14 cellular contexts compared by ENCODE assay signal in the genomic region with DNA sequence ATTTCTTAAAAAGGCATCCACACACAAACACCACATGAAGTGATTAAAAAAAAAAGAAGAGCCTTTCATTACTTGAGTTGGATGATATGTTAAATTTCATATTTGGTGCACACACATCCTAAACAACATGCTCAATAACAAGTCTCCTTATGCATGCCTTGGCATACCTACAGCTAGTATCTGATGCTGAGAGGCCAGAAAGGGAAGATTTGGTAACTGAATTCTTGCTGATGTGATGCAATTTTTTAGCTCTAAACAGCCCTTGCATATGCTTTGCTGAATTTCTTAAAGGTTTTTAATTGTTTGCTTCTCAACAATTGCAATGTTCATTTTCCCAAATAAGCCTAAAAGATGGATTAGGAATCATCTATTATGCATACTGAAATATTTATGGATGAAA.
DNase-seq lines count a peak whose midpoint lies in the region; ATAC-seq lines count a peak whose summit lies in the region.
"Had no signal": no experiment of that assay in that cellular context is flagged by ENCODE, and none has a peak within 500 bp of the region (broad histone marks: within the 10 kb centered on the region; RNA-seq: fewer than 3 reads in every experiment).

No MANE protein-coding gene starts in this region.

- no peak overlapping the region for H3K27ac ChIP-seq in GM23248
- H3K27ac ChIP-seq: BLaER1 had no signal

- H3K36me3 ChIP-seq in GM23248 (ENCODE audit: low read depth) = no peaks in the 10 kb centered on the region
- no peaks in the 10 kb centered on the region for H3K36me3 ChIP-seq in adipocyte (ENCODE audit: control insufficient read depth, insufficient read depth, low read length, severe bottlenecking)
- H3K36me3 ChIP-seq: BLaER1 had no signal

- no peak for ATAC-seq in GM18873 (IDR thresholded peaks at IDR 0.05; ENCODE audit: low FRiP score, unreplicated experiment)

- H3K9me2 ChIP-seq in GM23248 (ENCODE audit: insufficient read depth) = no peaks in the 10 kb centered on the region

- H3K9me3 ChIP-seq in GM23248 (ENCODE audit: low read depth) (no peaks in the 10 kb centered on the region), adipocyte (ENCODE audit: control insufficient read depth, low read length) (no peaks in the 10 kb centered on the region)
- H3K9me3 ChIP-seq: BLaER1, Caco-2 had no signal

- DNase-seq in GM23248 (peak; percentile 39), adipocyte (ENCODE audit: low read depth) (peak; percentile 79), fibroblast of gingiva (ENCODE audit: low read depth) (peak; percentile 36), fibroblast of the conjunctiva (ENCODE audit: low read depth) (peak; percentile 16), iPS-NIHi7 (ENCODE audit: extremely low spot score) (no peak)
- no peak for DNase-seq in activated CD4-positive, alpha-beta T cell treated with anti-CD3 and anti-CD28 coated beads for 48 hours
- no peak for DNase-seq in effector CD8-positive, alpha-beta T cell (lab: John Stamatoyannopoulos, UW)
- DNase-seq: AML-193; Caco-2; CD8-positive, alpha-beta memory T cell; DND-41; GDM1 had no signal

- H3K27me3 ChIP-seq in GM23248 (replicated peaks; ENCODE audit: insufficient read depth) (no peaks in the 10 kb centered on the region), adipocyte (replicated peaks; ENCODE audit: control insufficient read depth, insufficient read depth, low read length) (no peaks in the 10 kb centered on the region)
- H3K27me3 ChIP-seq: BLaER1 had no signal

- H2AFZ ChIP-seq in GM23248 = no peak overlapping the region

- H3K79me2 ChIP-seq in GM23248 (ENCODE audit: insufficient read depth) = no peaks in the 10 kb centered on the region

- no peak overlapping the region for H3K4me2 ChIP-seq in GM23248 (ENCODE audit: unreplicated experiment)
- H3K4me2 ChIP-seq: BLaER1 had no signal

- H3K4me3 ChIP-seq in GM23248 = no peak overlapping the region
- peak overlapping the region; percentile 1 for H3K4me3 ChIP-seq in adipocyte (ENCODE audit: low read length)
- H3K4me3 ChIP-seq: BLaER1 had no signal

- H4K20me1 ChIP-seq in GM23248 (ENCODE audit: insufficient read depth) = no peaks in the 10 kb centered on the region
- H4K20me1 ChIP-seq: BLaER1 had no signal

- H3K4me1 ChIP-seq in GM23248 (ENCODE audit: insufficient read depth) (peaks cover 18% of the 10 kb centered on the region), adipocyte (ENCODE audit: control insufficient read depth, insufficient read depth, low read length) (peaks cover 15% of the 10 kb centered on the region)
- H3K4me1 ChIP-seq: BLaER1, Caco-2 had no signal

- in situ Hi-C loops in GM23248 (cut with MboI) = no loop called here

- H3K9ac ChIP-seq in GM23248 (no peak overlapping the region), adipocyte (ENCODE audit: low read length) (no peak overlapping the region)
- H3K9ac ChIP-seq: BLaER1 had no signal

- H3F3A ChIP-seq in GM23248 (ENCODE audit: insufficient read depth) = peaks cover 18% of the 10 kb centered on the region; the same call in 1 of the 2 replicates

Comparison
In these comparisons a context has a peak if more than half of its experiments do, and no peak if none do; other contexts are left out.
1. DNase-seq: peak in GM23248 (single experiment), adipocyte (single experiment), fibroblast of gingiva (single experiment) and fibroblast of the conjunctiva (single experiment); none in iPS-NIHi7 (single experiment), activated CD4-positive, alpha-beta T cell treated with anti-CD3 and anti-CD28 coated beads for 48 hours (single experiment) and effector CD8-positive, alpha-beta T cell (single experiment).